In the genomic region with DNA sequence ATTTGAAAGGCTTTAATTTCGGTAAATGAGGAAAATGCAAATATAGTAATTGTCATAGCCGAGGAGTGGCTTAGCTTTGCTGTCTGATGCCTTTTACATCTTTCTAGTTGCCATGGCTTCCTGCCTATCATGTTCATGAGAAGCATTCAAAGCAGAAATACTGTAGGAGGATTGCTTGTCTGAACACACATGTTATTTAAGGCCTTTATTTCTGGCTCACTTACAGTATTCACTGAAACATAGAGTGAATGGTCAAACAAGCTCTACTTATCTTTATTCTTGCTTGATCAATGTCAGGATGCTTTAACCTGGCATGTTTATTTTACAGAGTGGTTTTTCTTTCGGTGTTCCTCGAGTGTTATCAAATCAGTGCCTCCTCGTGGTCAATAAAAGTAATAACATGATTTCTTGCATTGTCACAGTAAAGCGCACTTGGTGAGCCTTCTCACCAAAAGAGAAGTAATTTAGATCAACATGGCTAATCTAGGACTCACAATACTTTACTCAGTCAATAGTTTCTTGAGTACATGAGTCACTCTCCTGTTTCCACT, we compare ENCODE assay signal across 1 cellular context.
TF ChIP-seq lines count a peak whose summit lies in the region.

No MANE protein-coding gene starts in this region.

TF ChIP-seq in HepG2, 621 proteins besides CTCF, POLR2A, EP300 and RAD21 (continued from another document):
- TF ChIP-seq PRDM4 (CRISPR knock-in tag; IDR thresholded peaks at IDR 0.05; ENCODE audit: borderline replicate concordance) (no peak), ZMYM4 (CRISPR knock-in tag; IDR thresholded peaks at IDR 0.05) (no peak), MATR3 (CRISPR knock-in tag; IDR thresholded peaks at IDR 0.05) (no peak), ZNF501 (CRISPR knock-in tag; IDR thresholded peaks at IDR 0.05) (no peak), HDAC1 (CRISPR knock-in tag; IDR thresholded peaks at IDR 0.05) (no peak), NR2F2 (IDR thresholded peaks at IDR 0.05; ENCODE audit: borderline replicate concordance, low read depth) (no peak), ZEB1 (IDR thresholded peaks at IDR 0.05; ENCODE audit: insufficient replicate concordance, low read depth) (no peak), ZNF678 (CRISPR knock-in tag; IDR thresholded peaks at IDR 0.05) (no peak), KAT8 (CRISPR knock-in tag; IDR thresholded peaks at IDR 0.05) (no peak), PCBP1 (IDR thresholded peaks at IDR 0.05; ENCODE audit: borderline replicate concordance, low read depth, low read length) (no peak), HOXD1 (CRISPR knock-in tag; IDR thresholded peaks at IDR 0.05) (no peak), MEIS2 (CRISPR knock-in tag; IDR thresholded peaks at IDR 0.05) (no peak), ZNF383 (CRISPR knock-in tag; IDR thresholded peaks at IDR 0.05; ENCODE audit: borderline replicate concordance) (no peak)
- TF ChIP-seq, protein P1, sequence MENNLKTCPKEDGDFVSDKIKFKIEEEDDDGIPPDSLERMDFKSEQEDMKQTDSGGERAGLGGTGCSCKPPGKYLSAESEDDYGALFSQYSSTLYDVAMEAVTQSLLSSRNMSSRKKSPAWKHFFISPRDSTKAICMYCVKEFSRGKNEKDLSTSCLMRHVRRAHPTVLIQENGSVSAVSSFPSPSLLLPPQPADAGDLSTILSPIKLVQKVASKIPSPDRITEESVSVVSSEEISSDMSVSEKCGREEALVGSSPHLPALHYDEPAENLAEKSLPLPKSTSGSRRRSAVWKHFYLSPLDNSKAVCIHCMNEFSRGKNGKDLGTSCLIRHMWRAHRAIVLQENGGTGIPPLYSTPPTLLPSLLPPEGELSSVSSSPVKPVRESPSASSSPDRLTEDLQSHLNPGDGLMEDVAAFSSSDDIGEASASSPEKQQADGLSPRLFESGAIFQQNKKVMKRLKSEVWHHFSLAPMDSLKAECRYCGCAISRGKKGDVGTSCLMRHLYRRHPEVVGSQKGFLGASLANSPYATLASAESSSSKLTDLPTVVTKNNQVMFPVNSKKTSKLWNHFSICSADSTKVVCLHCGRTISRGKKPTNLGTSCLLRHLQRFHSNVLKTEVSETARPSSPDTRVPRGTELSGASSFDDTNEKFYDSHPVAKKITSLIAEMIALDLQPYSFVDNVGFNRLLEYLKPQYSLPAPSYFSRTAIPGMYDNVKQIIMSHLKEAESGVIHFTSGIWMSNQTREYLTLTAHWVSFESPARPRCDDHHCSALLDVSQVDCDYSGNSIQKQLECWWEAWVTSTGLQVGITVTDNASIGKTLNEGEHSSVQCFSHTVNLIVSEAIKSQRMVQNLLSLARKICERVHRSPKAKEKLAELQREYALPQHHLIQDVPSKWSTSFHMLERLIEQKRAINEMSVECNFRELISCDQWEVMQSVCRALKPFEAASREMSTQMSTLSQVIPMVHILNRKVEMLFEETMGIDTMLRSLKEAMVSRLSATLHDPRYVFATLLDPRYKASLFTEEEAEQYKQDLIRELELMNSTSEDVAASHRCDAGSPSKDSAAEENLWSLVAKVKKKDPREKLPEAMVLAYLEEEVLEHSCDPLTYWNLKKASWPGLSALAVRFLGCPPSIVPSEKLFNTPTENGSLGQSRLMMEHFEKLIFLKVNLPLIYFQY (CRISPR knock-in tag; IDR thresholded peaks at IDR 0.05; ENCODE audit: borderline replicate concordance) = no peak
